In the genomic region with DNA sequence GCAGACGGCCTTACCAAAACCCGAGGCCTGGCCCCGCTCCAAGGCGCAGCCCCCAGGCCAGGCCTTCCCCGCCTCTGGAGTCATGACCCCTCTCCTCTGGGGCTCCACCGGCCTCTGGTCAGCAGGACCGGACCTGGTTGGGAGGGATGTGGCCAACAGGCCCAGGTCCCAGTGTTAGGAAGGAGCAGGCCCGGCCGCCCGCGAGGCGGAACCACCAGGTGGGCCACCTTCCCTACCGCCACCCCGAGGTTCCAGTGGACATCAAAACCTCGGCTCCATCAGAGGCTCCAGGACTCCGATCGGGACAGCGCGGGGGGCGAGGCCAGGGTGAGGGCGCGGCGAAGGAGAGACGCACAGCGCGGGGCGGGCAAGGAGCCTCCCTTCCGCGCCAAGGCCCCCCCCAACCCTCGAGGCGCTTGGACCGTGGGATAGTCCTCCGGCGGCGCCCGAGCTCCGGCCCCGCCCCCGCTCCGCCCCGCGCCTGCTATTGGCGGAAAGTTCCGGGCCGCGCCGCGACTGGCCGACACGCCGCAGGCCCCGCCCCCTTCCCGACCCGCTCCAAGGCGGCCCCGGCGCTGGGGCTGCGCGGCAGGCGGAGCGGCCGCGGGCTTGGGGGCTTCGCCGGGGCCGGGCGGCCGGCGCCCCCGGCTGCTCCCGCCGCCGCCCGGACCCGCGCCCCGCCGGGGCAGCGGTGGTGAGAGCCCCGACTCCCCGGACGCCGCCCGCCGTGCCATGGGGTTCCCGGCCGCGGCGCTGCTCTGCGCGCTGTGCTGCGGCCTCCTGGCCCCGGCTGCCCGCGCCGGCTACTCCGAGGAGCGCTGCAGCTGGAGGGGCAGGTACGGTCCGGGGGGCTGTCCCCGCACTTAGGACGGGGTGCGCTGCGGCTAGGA, we compare ENCODE assay signal across 8 cellular contexts. TPM values are rescaled to one million over a fixed set of nuclear protein-coding genes. Genes with fewer than 3 reads are reported as not detected.
DNase-seq lines count a peak whose midpoint lies in the region; ATAC-seq and TF ChIP-seq lines count a peak whose summit lies in the region.

METRN (plus strand) TSS at position 561 of the 890 bp plus-strand sequence; CDS start at position 733, 172 bp downstream.

- H3K4me2 ChIP-seq in PC-9: peak within 1 kb of the TSS; percentile 85

- H3K36me3 Mint-ChIP-seq in activated T-cell treated with anti-CD3 and anti-CD28 coated beads, Interleukin-2, amount 50 U/mL, for 4 hours (ENCODE audit: insufficient read depth): no peaks in the 10 kb centered on the region

- H3K4me3 ChIP-seq in AG04450 (ENCODE audit: low read depth, low read length) (peak within 1 kb of the TSS; percentile 62), PC-9 (peak within 1 kb of the TSS; percentile 81), esophagus (ENCODE audit: low read depth in 1 of 2, low read length in 2 of 2) (peak within 1 kb of the TSS; percentile 54 to 58), mucosa of rectum (ENCODE audit: low read length in 2 of 2) (peak within 1 kb of the TSS; percentile 48 to 61)

- peaks cover 4% of the 10 kb centered on the region for H3K4me1 Mint-ChIP-seq in activated T-cell treated with anti-CD3 and anti-CD28 coated beads, Interleukin-2, amount 50 U/mL, for 4 hours (ENCODE audit: low read depth)

- H3K9me3 ChIP-seq in AG04450 (ENCODE audit: control insufficient read depth, insufficient read depth, low read length): no peaks in the 10 kb centered on the region; the same call in 1 of the 2 replicates
- H3K9me3 ChIP-seq in PC-9 (ENCODE audit: insufficient read depth, low read depth): no peaks in the 10 kb centered on the region
- H3K9me3 ChIP-seq in esophagus (ENCODE audit: control insufficient read depth in 2 of 2, insufficient read depth in 1 of 2, low read depth in 1 of 2, low read length in 1 of 2): no peaks in the 10 kb centered on the region
- H3K9me3 ChIP-seq in mucosa of rectum (ENCODE audit: control insufficient read depth in 2 of 2, low read length in 2 of 2): no peaks in the 10 kb centered on the region

- peaks cover 12% of the 10 kb centered on the region; the same call in 1 of the 2 replicates for H4K20me1 ChIP-seq in PC-9 (ENCODE audit: insufficient read depth)

- 0 out of 2 replicates have a peak within 1 kb of the TSS, but pooled peaks have one; percentile 33 for H2AFZ ChIP-seq in PC-9

- H3K27ac ChIP-seq in AG04450 (ENCODE audit: low read depth, low read length) (no peak within 1 kb of the TSS), PC-9 (no peak within 1 kb of the TSS; the same call in 1 of the 2 replicates), esophagus (ENCODE audit: low read depth in 2 of 2, low read length in 1 of 2) (peak within 1 kb of the TSS in 1 of 2 donors; percentile 6), mucosa of rectum (ENCODE audit: low read depth in 2 of 2, low read length in 2 of 2) (no peak within 1 kb of the TSS)

- intact Hi-C loops in PC-9 (cut with micrococcal nuclease; ENCODE audit: unreplicated experiment): loop anchor here (5.0 kb wide), 1 partner anchor 257 kb away; the partner anchor contains the start of gene LMF1

- CTCF ChIA-PET in AG04450 (lab: Charles Lee): no interaction called here
- CTCF ChIA-PET in PC-9 (lab: Charles Lee): interaction anchor here (0.6 kb wide), 1 partner anchor 33 kb away, joined by 3 read pairs; no protein-coding TSS in a partner anchor

- DNase-seq in AG04450 (ENCODE audit: low read depth, low spot score) (no peak), PC-9 (peak; percentile 67 to 96)
- DNase-seq in activated T-cell treated with anti-CD3 and anti-CD28 coated beads, Interleukin-2, amount 50 U/mL, for 4 hours: peak; percentile 87
- DNase-seq in stimulated activated CD8-positive, alpha-beta memory T cell treated with anti-CD3 and anti-CD28 coated beads, Interleukin-4, amount 100 ng/mL, for 4 hours (ENCODE audit: low read depth in 2 of 2, low spot score in 1 of 2): peak; percentile 67 to 78

- H3K4me1 ChIP-seq in PC-9 (replicated peaks; ENCODE audit: insufficient read depth) (peaks cover 51% of the 10 kb centered on the region), esophagus (ENCODE audit: control insufficient read depth in 2 of 2, insufficient read depth in 2 of 2, low read length in 1 of 2) (peaks cover 3 to 27% of the 10 kb centered on the region in 2 donors), mucosa of rectum (ENCODE audit: control insufficient read depth in 2 of 2, insufficient read depth in 2 of 2, low read length in 2 of 2) (peaks cover 28 to 30% of the 10 kb centered on the region in 2 donors)

- H3K4me3 Mint-ChIP-seq in activated T-cell treated with anti-CD3 and anti-CD28 coated beads, Interleukin-2, amount 50 U/mL, for 4 hours: peak within 1 kb of the TSS; percentile 60

- no peaks in the 10 kb centered on the region for H3K9me2 ChIP-seq in PC-9 (ENCODE audit: insufficient read depth)

- H3K9me3 Mint-ChIP-seq in activated T-cell treated with anti-CD3 and anti-CD28 coated beads, Interleukin-2, amount 50 U/mL, for 4 hours: no peaks in the 10 kb centered on the region

- H3F3A ChIP-seq in PC-9 (ENCODE audit: insufficient read depth, low read depth): peaks cover 41% of the 10 kb centered on the region

- no TSS peak for BruUV-seq in PC-9 (replicated peaks; lab: Mats Ljungman, UMichigan)

- TF ChIP-seq CTCF in AG04450 (IDR thresholded peaks at IDR 0.05; ENCODE audit: low read depth, low read length): no peak
- TF ChIP-seq CTCF in PC-9 (conservative IDR thresholded peaks at IDR 0.05): no peak

- peak within 1 kb of the TSS in 1 of 2 donors; percentile 43 for H3K9ac ChIP-seq in mucosa of rectum (ENCODE audit: low read depth in 1 of 2, low read length in 2 of 2)

- POLR2A ChIA-PET in AG04450 (lab: Yijun Ruan, JAX): interaction anchor here (0.5 kb wide), 1 partner anchor 69 kb away, joined by 5 read pairs; no protein-coding TSS in a partner anchor
- POLR2A ChIA-PET in PC-9 (lab: Charles Lee; ENCODE audit: unreplicated experiment): interaction anchor here (0.6 to 1.4 kb wide), 4 partner anchors 11 to 222 kb away, joined by 3 to 9 read pairs (median 6); partner anchors contain the start of genes CCDC78, CHTF18 and RPUSD1

- peaks cover 4% of the 10 kb centered on the region; the same call in 1 of the 2 replicates for H3K79me2 ChIP-seq in PC-9 (ENCODE audit: low read depth)

- H3K27me3 ChIP-seq in AG04450 (ENCODE audit: control insufficient read depth, insufficient read depth, low read length) (no peaks in the 10 kb centered on the region), PC-9 (ENCODE audit: insufficient read depth, low read depth) (peaks cover 13% of the 10 kb centered on the region), esophagus (ENCODE audit: control insufficient read depth in 1 of 2, insufficient read depth in 2 of 2, low read length in 2 of 2) (peaks cover 0 to 3% of the 10 kb centered on the region in 2 donors), mucosa of rectum (ENCODE audit: control insufficient read depth in 2 of 2, insufficient read depth in 2 of 2, low read length in 2 of 2) (peaks cover 13 to 28% of the 10 kb centered on the region in 2 donors)

- peak; percentile 79 for ATAC-seq in GM18909 (IDR thresholded peaks at IDR 0.05; ENCODE audit: poor library complexity, unreplicated experiment)
- peak; percentile 74 for ATAC-seq in HG03521 (IDR thresholded peaks at IDR 0.05; ENCODE audit: unreplicated experiment)
- ATAC-seq in activated T-cell treated with anti-CD3 and anti-CD28 coated beads, Interleukin-2, amount 50 U/mL, for 4 hours: peak; percentile 90

- peaks cover 20% of the 10 kb centered on the region for H3K27me3 Mint-ChIP-seq in activated T-cell treated with anti-CD3 and anti-CD28 coated beads, Interleukin-2, amount 50 U/mL, for 4 hours (ENCODE audit: low read depth)

- 5 to 6% methylated on average over 66 to 104 of the region's 104 CpGs for WGBS in esophagus, 2 donors

- H3K36me3 ChIP-seq in PC-9 (ENCODE audit: low read depth) (no peaks in the 10 kb centered on the region), esophagus (ENCODE audit: control insufficient read depth in 2 of 2, insufficient read depth in 2 of 2, low read length in 1 of 2) (no peaks in the 10 kb centered on the region), mucosa of rectum (ENCODE audit: control insufficient read depth in 2 of 2, insufficient read depth in 2 of 2, low read length in 2 of 2) (no peaks in the 10 kb centered on the region)

RNA-seq across cellular contexts. Expression of gene METRN, which starts in this region (rescaled TPM):
- 20.0 and 23.9 TPM in 2 replicates for polyA plus RNA-seq in AG04450 (2011; rRNA removed)
- polyA minus RNA-seq in AG04450 (2011; rRNA and poly(A)+ RNA removed): 3.9 and 5.7 TPM in 2 replicates
- 77.5 and 88.5 TPM in 2 replicates for total RNA-seq in PC-9 (2021)
- total RNA-seq in activated T-cell treated with anti-CD3 and anti-CD28 coated beads, Interleukin-2, amount 50 U/mL, for 4 hours: 10 to 100 TPM; 23.8 to 34.7 (median 28.2) TPM
- 10 to 100 TPM in 1 of 2 donors, 1 to 10 TPM in 1; 6.5 to 11.5 TPM for polyA plus RNA-seq in esophagus
